ENCODE assay signal across 25 cellular contexts in the genomic region with DNA sequence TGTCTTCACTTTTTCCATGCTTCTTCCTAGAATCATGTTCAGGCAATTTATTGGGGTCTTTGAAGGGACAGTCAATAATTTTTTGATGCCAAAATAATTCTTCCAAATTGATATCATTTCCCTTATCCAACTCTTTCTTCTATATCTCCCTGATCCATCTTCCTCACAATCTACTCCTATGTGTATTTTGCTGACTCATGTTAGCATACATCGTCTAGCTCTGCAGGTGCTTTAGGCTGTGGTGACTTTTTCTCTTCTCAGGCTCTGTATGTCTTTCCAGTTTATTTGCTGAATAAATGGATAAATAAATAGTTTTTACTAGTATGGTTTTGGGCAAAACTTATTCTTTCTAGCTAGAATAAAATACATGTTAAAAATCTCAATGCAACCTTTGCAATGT.
DNase-seq lines count a peak whose midpoint lies in the region; ATAC-seq, FAIRE-seq and TF ChIP-seq lines count a peak whose summit lies in the region.
"Had no signal": no experiment of that assay in that cellular context is flagged by ENCODE, and none has a peak within 500 bp of the region (broad histone marks: within the 10 kb centered on the region; RNA-seq: fewer than 3 reads in every experiment).

No MANE protein-coding gene starts in this region.

- H3K36me3 ChIP-seq in HepG2 (replicated peaks in 1 of 2; ENCODE audit: control insufficient read depth in 1 of 2, insufficient read depth in 2 of 2, low read length in 2 of 2) = no peaks in the 10 kb centered on the region
- no peaks in the 10 kb centered on the region for H3K36me3 ChIP-seq in right lobe of liver
- no peaks in the 10 kb centered on the region for H3K36me3 ChIP-seq in endothelial cell of umbilical vein (ENCODE audit: control insufficient read depth in 2 of 2, extremely low read depth in 1 of 2, insufficient read depth in 2 of 2, low read length in 2 of 2)
- H3K36me3 ChIP-seq: Peyer's patch had no signal

- CTCF ChIA-PET in HepG2 (lab: Yijun Ruan, JAX; ENCODE audit: low intra/inter-chr PET ratio, low total read pairs) (no interaction called here), endothelial cell of umbilical vein (lab: Charles Lee) (no interaction called here)

- H4K20me1 ChIP-seq in HepG2 (ENCODE audit: insufficient read depth, low read length) (no peaks in the 10 kb centered on the region), endothelial cell of umbilical vein (replicated peaks; ENCODE audit: control insufficient read depth, extremely low read depth, insufficient read depth, low read length) (no peaks in the 10 kb centered on the region)

- POLR2A ChIA-PET in HepG2 (lab: Yijun Ruan, JAX) = no interaction called here
- POLR2A ChIA-PET in endothelial cell of umbilical vein (lab: Charles Lee) = no interaction called here

- no peak for TF ChIP-seq CTCF in HepG2 (CRISPR knock-in tag; IDR thresholded peaks at IDR 0.05)
- no peak for TF ChIP-seq CTCF in right lobe of liver (IDR thresholded peaks at IDR 0.05)
- no peak for TF ChIP-seq CTCF in endothelial cell of umbilical vein (IDR thresholded peaks at IDR 0.05; ENCODE audit: extremely low read depth in 1 of 2, insufficient read depth in 1 of 2, low read depth in 1 of 2, low read length in 2 of 2)

- H3K27me3 ChIP-seq in HepG2 (ENCODE audit: control insufficient read depth in 1 of 2, insufficient read depth in 2 of 2, low read length in 2 of 2) = no peaks in the 10 kb centered on the region
- H3K27me3 ChIP-seq in right lobe of liver = no peaks in the 10 kb centered on the region
- H3K27me3 ChIP-seq in endothelial cell of umbilical vein (ENCODE audit: control insufficient read depth in 2 of 2, insufficient read depth in 2 of 2, low read length in 2 of 2) = no peaks in the 10 kb centered on the region
- H3K27me3 ChIP-seq: Peyer's patch had no signal

- BruUV-seq in HepG2 (replicated peaks; lab: Mats Ljungman, UMichigan) = no TSS peak
- BruUV-seq in endothelial cell of umbilical vein (replicated peaks; lab: Mats Ljungman, UMichigan) = no TSS peak

- no peak overlapping the region for H3K4me2 ChIP-seq in HepG2 (ENCODE audit: low read depth, low read length)
- no peak overlapping the region for H3K4me2 ChIP-seq in endothelial cell of umbilical vein (ENCODE audit: insufficient read depth, low read length)
- H3K4me2 ChIP-seq: KMS-11 had no signal

- dilution Hi-C loops in endothelial cell of umbilical vein (cut with MboI; ENCODE audit: extremely low pct_ligation_motif_present, low sequenced_read_pairs) = no loop called here

- H3K79me2 ChIP-seq in HepG2 (ENCODE audit: insufficient read depth, low read length) (no peaks in the 10 kb centered on the region), endothelial cell of umbilical vein (ENCODE audit: control insufficient read depth, insufficient read depth, low read length) (no peaks in the 10 kb centered on the region)

- H3K4me1 ChIP-seq in HepG2 (ENCODE audit: insufficient read depth, low read length) = no peaks in the 10 kb centered on the region
- H3K4me1 ChIP-seq in right lobe of liver = no peaks in the 10 kb centered on the region
- peaks cover 20% of the 10 kb centered on the region for H3K4me1 ChIP-seq in endothelial cell of umbilical vein (ENCODE audit: control insufficient read depth, extremely low read depth, insufficient read depth, low read length)
- H3K4me1 ChIP-seq: Peyer's patch had no signal

- ATAC-seq in HepG2 (no peak), right lobe of liver (no peak), HG02885 (IDR thresholded peaks at IDR 0.05; ENCODE audit: poor library complexity, unreplicated experiment) (no peak), GM21529 (IDR thresholded peaks at IDR 0.05; ENCODE audit: unreplicated experiment) (no peak)

- TF ChIP-seq RAD21 in HepG2 (CRISPR knock-in tag; IDR thresholded peaks at IDR 0.05) = no peak

- H3K27ac ChIP-seq in HepG2 (ENCODE audit: extremely low read length, insufficient read depth, low read length) (no peak overlapping the region), right lobe of liver (no peak overlapping the region), endothelial cell of umbilical vein (ENCODE audit: insufficient read depth, low read depth, low read length) (no peak overlapping the region)
- H3K27ac ChIP-seq: KMS-11, Peyer's patch, SK-N-MC had no signal

- intact Hi-C loops in HepG2 (cut with micrococcal nuclease; ENCODE audit: unreplicated experiment) = no loop called here
- intact Hi-C loops in right lobe of liver (cut with DNase I) = no loop called here
- intact Hi-C loops in endothelial cell of umbilical vein (cut with micrococcal nuclease) = no loop called here

- H3K4me3 ChIP-seq in HepG2 (replicated peaks in 1 of 3; ENCODE audit: insufficient read depth in 1 of 3, low read depth in 2 of 3, low read length in 3 of 3) = no peak overlapping the region
- no peak overlapping the region for H3K4me3 ChIP-seq in right lobe of liver
- no peak overlapping the region for H3K4me3 ChIP-seq in endothelial cell of umbilical vein (replicated peaks in 1 of 3; ENCODE audit: insufficient read depth in 1 of 3, low read depth in 1 of 3, low read length in 3 of 3)
- H3K4me3 ChIP-seq: Peyer's patch, SK-N-MC had no signal

- H3K9me3 ChIP-seq in HepG2 (ENCODE audit: low read length) = no peaks in the 10 kb centered on the region
- H3K9me3 ChIP-seq in right lobe of liver = no peaks in the 10 kb centered on the region
- no peaks in the 10 kb centered on the region for H3K9me3 ChIP-seq in endothelial cell of umbilical vein (replicated peaks; ENCODE audit: control insufficient read depth, insufficient read depth, low read length)
- H3K9me3 ChIP-seq: Peyer's patch had no signal

- WGBS in HepG2 (ENCODE audit: low lambda C conversion rate) = 0% methylated on average over 1 of the region's 1 CpG
- 19% methylated on average over 1 of the region's 1 CpG for WGBS in right lobe of liver (ENCODE audit: insufficient coverage, low coverage, low lambda C conversion rate, missing lambda C conversion rate)

- no peak for DNase-seq in HepG2 (ENCODE audit: low spot score)
- DNase-seq in right lobe of liver = no peak
- DNase-seq in NCI-H460 (ENCODE audit: extremely low read depth, low read depth) = peak; percentile 9
- DNase-seq in endothelial cell of umbilical vein (ENCODE audit: low read depth, low spot score) = peak; percentile 41
- DNase-seq in T1000 (lab: John Stamatoyannopoulos, UW) = no peak
- DNase-seq: C1 segment of cervical spinal cord; CD8-positive, alpha-beta memory T cell; DMS 273 treated with DMSO at 0.1 percent for 48 hours; DND-41; H9; NCI-H1048; NCI-H1417; NCI-H1694; NCI-H2029 treated with DMSO at 0.1 percent for 48 hours; NCI-H2227 treated with DMSO at 0.1 percent for 48 hours; NCI-H524; Peyer's patch; SIG-M5 had no signal

- H3K9ac ChIP-seq in HepG2 (ENCODE audit: insufficient read depth, low read depth, low read length) (no peak overlapping the region), endothelial cell of umbilical vein (replicated peaks; ENCODE audit: extremely low read depth, insufficient read depth, low read length) (no peak overlapping the region)
- H3K9ac ChIP-seq: KMS-11 had no signal

- TF ChIP-seq POLR2A in HepG2 (IDR thresholded peaks at IDR 0.05; ENCODE audit: insufficient read depth in 1 of 2, low read depth in 2 of 2, low read length in 2 of 2) = no peak
- TF ChIP-seq POLR2A in right lobe of liver (IDR thresholded peaks at IDR 0.05) = no peak
- no peak for TF ChIP-seq POLR2A in endothelial cell of umbilical vein (IDR thresholded peaks at IDR 0.05; ENCODE audit: low read depth, low read length)

- H3K9me1 ChIP-seq in endothelial cell of umbilical vein (replicated peaks; ENCODE audit: control insufficient read depth, extremely low read depth, insufficient read depth, low read length) = no peaks in the 10 kb centered on the region

- FAIRE-seq in HepG2 (lab: Jason Lieb, UNC) (no peak), endothelial cell of umbilical vein (lab: Jason Lieb, UNC) (no peak)
- FAIRE-seq: GM12892, GM19239, HTR-8/SVneo had no signal

- TF ChIP-seq EP300 in HepG2 (IDR thresholded peaks at IDR 0.05; ENCODE audit: low read depth in 2 of 2, low read length in 2 of 2) (no peak), HepG2 (CRISPR knock-in tag; IDR thresholded peaks at IDR 0.05; ENCODE audit: borderline replicate concordance) (no peak)

- H2AFZ ChIP-seq in HepG2 (ENCODE audit: low read length) = no peak overlapping the region
- no peak overlapping the region for H2AFZ ChIP-seq in endothelial cell of umbilical vein (ENCODE audit: low read depth, low read length)

- in situ Hi-C loops in HepG2 (cut with HindIII; ENCODE audit: extremely low pct_ligation_motif_present, low pct_unique_long_range_greater_than_20kb) = no loop called here

TF ChIP-seq in HepG2, 621 proteins besides CTCF, POLR2A, EP300 and RAD21:
- no peak for TF ChIP-seq HNRNPK (IDR thresholded peaks at IDR 0.05; ENCODE audit: low read depth, low read length, poor library complexity, severe bottlenecking)
- TF ChIP-seq MAFK (conservative IDR thresholded peaks at IDR 0.05 in 1 of 2, IDR thresholded peaks at IDR 0.05 in 1 of 2; ENCODE audit: low read length in 2 of 2) = peak; percentile 86 to 92
- TF ChIP-seq NFE2L2 (IDR thresholded peaks at IDR 0.05; ENCODE audit: low read length) = peak; percentile 89
- TF ChIP-seq CENPT (CRISPR knock-in tag; IDR thresholded peaks at IDR 0.05; ENCODE audit: low read depth) = no peak
- no peak for TF ChIP-seq ARNT2 (CRISPR knock-in tag; IDR thresholded peaks at IDR 0.05; ENCODE audit: low read depth)
- peak; percentile 80 for TF ChIP-seq MAFF (IDR thresholded peaks at IDR 0.05; ENCODE audit: low read depth, low read length)
- peak; percentile 67; the same call in 1 of the 2 replicates for TF ChIP-seq NFE2 (CRISPR knock-in tag; IDR thresholded peaks at IDR 0.05)

TF ChIP-seq in endothelial cell of umbilical vein, 7 proteins besides CTCF, POLR2A, EP300 and RAD21:
- TF ChIP-seq MAX (IDR thresholded peaks at IDR 0.05; ENCODE audit: insufficient read depth, insufficient read length) (no peak), POLR2AphosphoS5 (IDR thresholded peaks at IDR 0.05; ENCODE audit: insufficient read depth, low read depth, low read length) (no peak), FOS (IDR thresholded peaks at IDR 0.05; ENCODE audit: borderline replicate concordance, insufficient read depth, low read length) (no peak), EZH2 (IDR thresholded peaks at IDR 0.05; ENCODE audit: borderline replicate concordance, low read depth, low read length, severe bottlenecking) (no peak), GATA2 (IDR thresholded peaks at IDR 0.05; ENCODE audit: insufficient read depth, insufficient read length, low read depth, low read length) (no peak), JUN (IDR thresholded peaks at IDR 0.05; ENCODE audit: borderline replicate concordance, insufficient read depth, insufficient read length, low read depth) (no peak), MYC (IDR thresholded peaks at IDR 0.05; ENCODE audit: low read depth, low read length) (no peak)

Comparison
In these comparisons a context has a peak if more than half of its experiments do, and no peak if none do; other contexts are left out.
1. DNase-seq: peak in NCI-H460 (single experiment) and endothelial cell of umbilical vein (single experiment); none in HepG2 (single experiment), right lobe of liver (0 of 3) and T1000 (single experiment).